8 cellular contexts compared by ENCODE assay signal in the genomic region with DNA sequence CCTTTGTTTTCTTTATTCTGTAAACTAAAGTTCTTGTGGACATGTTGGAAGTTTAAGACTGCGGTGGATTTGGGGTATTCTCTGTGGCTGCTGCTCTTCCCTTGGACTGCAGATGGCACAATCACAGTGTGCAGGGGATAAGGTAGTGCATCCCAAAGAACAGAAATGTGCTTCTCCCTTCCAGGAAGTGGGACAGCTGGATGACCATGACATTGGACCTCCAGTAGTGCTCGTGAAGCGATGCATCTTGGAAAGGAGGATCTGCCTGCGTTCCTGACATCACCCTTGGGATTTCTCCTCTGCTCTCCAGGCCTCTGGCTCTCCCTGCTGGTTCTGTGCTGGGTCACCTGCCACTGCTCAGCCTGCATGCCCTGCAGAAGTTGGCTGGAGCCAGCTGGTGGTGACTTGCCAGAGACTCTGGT.
DNase-seq lines count a peak whose midpoint lies in the region; ATAC-seq and FAIRE-seq lines count a peak whose summit lies in the region.

No MANE protein-coding gene starts in this region.

- DNase-seq in AG20443 (ENCODE audit: low spot score), result peak; percentile 50
- peak; percentile 45 for DNase-seq in HTR-8/SVneo (ENCODE audit: insufficient read length, low spot score)
- peak; percentile 48 for DNase-seq in adipocyte (ENCODE audit: low read depth)
- DNase-seq in inferior parietal cortex (ENCODE audit: extremely low spot score), result peak; percentile 54
- no peak for DNase-seq in globus pallidus (ENCODE audit: low spot score)
- DNase-seq in small intestine, result no peak
- no peak for DNase-seq in DMS79 treated with DMSO at 0.1 percent for 48 hours (lab: John Stamatoyannopoulos, UW)

- no peak overlapping the region for H3K27ac ChIP-seq in small intestine (ENCODE audit: low read depth in 1 of 2, low read length in 1 of 2)

- no peak for ATAC-seq in HG02885 (IDR thresholded peaks at IDR 0.05; ENCODE audit: poor library complexity, unreplicated experiment)

- FAIRE-seq in HTR-8/SVneo (lab: Jason Lieb, UNC), result peak; percentile 77
- no peak for FAIRE-seq in small intestine (lab: Jason Lieb, UNC)

- H3K4me1 ChIP-seq in adipocyte (ENCODE audit: control insufficient read depth, insufficient read depth, low read length), result peaks cover 8% of the 10 kb centered on the region
- no peaks in the 10 kb centered on the region for H3K4me1 ChIP-seq in small intestine (ENCODE audit: control insufficient read depth in 2 of 2, insufficient read depth in 1 of 2, low read depth in 1 of 2, low read length in 1 of 2)

- WGBS in small intestine, 3 donors, result 54 to 66% (median 59%) methylated on average over 4 of the region's 4 CpGs

- H3K9me3 ChIP-seq in adipocyte (ENCODE audit: control insufficient read depth, low read length) (no peaks in the 10 kb centered on the region), small intestine (ENCODE audit: control insufficient read depth, low read depth) (no peaks in the 10 kb centered on the region)

- H3K4me3 ChIP-seq in adipocyte (ENCODE audit: low read length) (no peak overlapping the region), small intestine (ENCODE audit: low read depth in 1 of 2, low read length in 2 of 2) (no peak overlapping the region)

- H3K27me3 ChIP-seq in adipocyte (replicated peaks; ENCODE audit: control insufficient read depth, insufficient read depth, low read length) (no peaks in the 10 kb centered on the region), small intestine (ENCODE audit: control insufficient read depth in 2 of 2, insufficient read depth in 2 of 2, low read length in 2 of 2) (no peaks in the 10 kb centered on the region)

- H3K9ac ChIP-seq in adipocyte (ENCODE audit: low read length), result no peak overlapping the region

- no peaks in the 10 kb centered on the region for H3K36me3 ChIP-seq in adipocyte (ENCODE audit: control insufficient read depth, insufficient read depth, low read length, severe bottlenecking)
- no peaks in the 10 kb centered on the region for H3K36me3 ChIP-seq in small intestine (ENCODE audit: control insufficient read depth in 2 of 2, insufficient read depth in 2 of 2, low read length in 2 of 2)

Comparison
In these comparisons a context has a peak if more than half of its experiments do, and no peak if none do; other contexts are left out.
1. DNase-seq: peak in AG20443 (single experiment), HTR-8/SVneo (single experiment), adipocyte (single experiment) and inferior parietal cortex (single experiment); none in globus pallidus (single experiment), small intestine (single experiment) and DMS79 treated with DMSO at 0.1 percent for 48 hours (single experiment).